In genomic region chr3:66376568-66376967, GRCh38 we compare ENCODE assay signal across 13 cellular contexts.
A peak's percentile ranks its signal among the peaks of the same experiment; 100 is the strongest.
DNase-seq lines count a peak whose midpoint lies in the region; ATAC-seq, FAIRE-seq and TF ChIP-seq lines count a peak whose summit lies in the region.
"Had no signal": no experiment of that assay in that cellular context is flagged by ENCODE, and none has a peak within 500 bp of the region (broad histone marks: within the 10 kb centered on the region; RNA-seq: fewer than 3 reads in every experiment).

No MANE protein-coding gene starts in this region.

- H3K36me3 ChIP-seq in subcutaneous abdominal adipose tissue (ENCODE audit: control insufficient read depth in 5 of 5, insufficient read depth in 5 of 5, low read length in 5 of 5), result peaks cover 26 to 68% (median 51%) of the 10 kb centered on the region in 5 donors

- no peaks in the 10 kb centered on the region for H3K27me3 ChIP-seq in subcutaneous abdominal adipose tissue (ENCODE audit: control insufficient read depth in 5 of 5, insufficient read depth in 4 of 5, low read length in 5 of 5)
- H3K27me3 ChIP-seq: heart left ventricle, thyroid gland had no signal

- no peak overlapping the region for H3K4me3 ChIP-seq in astrocyte of the spinal cord (ENCODE audit: low read depth, low read length)
- H3K4me3 ChIP-seq in subcutaneous abdominal adipose tissue (ENCODE audit: low read depth in 1 of 5, low read length in 5 of 5), result no peak overlapping the region
- H3K4me3 ChIP-seq: heart left ventricle, thyroid gland had no signal

- peaks cover 61% of the 10 kb centered on the region for H3K36me3 Mint-ChIP-seq in activated naive CD8-positive, alpha-beta T cell treated with anti-CD3 and anti-CD28 coated beads, Interleukin-2, amount 50 U/mL, for 24 hours (ENCODE audit: low read depth)
- peaks cover 40% of the 10 kb centered on the region for H3K36me3 Mint-ChIP-seq in activated naive CD8-positive, alpha-beta T cell treated with anti-CD3 and anti-CD28 coated beads for 36 hours

- peak overlapping the region; percentile 59 for H3K27ac ChIP-seq in subcutaneous abdominal adipose tissue (ENCODE audit: low read depth, low read length)
- H3K27ac ChIP-seq: thyroid gland had no signal

- no peaks in the 10 kb centered on the region for H3K9me3 ChIP-seq in subcutaneous abdominal adipose tissue (ENCODE audit: control insufficient read depth in 5 of 5, low read length in 5 of 5)
- H3K9me3 ChIP-seq: heart left ventricle, thyroid gland had no signal

- no peak for DNase-seq in activated naive CD8-positive, alpha-beta T cell treated with anti-CD3 and anti-CD28 coated beads, Interleukin-2, amount 50 U/mL, for 24 hours
- DNase-seq in activated naive CD8-positive, alpha-beta T cell treated with anti-CD3 and anti-CD28 coated beads for 36 hours, result no peak
- DNase-seq in astrocyte of the spinal cord (ENCODE audit: low read depth, low spot score) (peak; percentile 69), kidney tubule cell (ENCODE audit: low spot score) (peak; percentile 51), D721Med (ENCODE audit: insufficient read length, low spot score) (no peak)
- DNase-seq: activated CD4-positive, alpha-beta T cell treated with anti-CD3 and anti-CD28 coated beads, Interleukin-2, amount 50 U/mL, for 1 hour; heart left ventricle; NCI-H2171 treated with DMSO at 0.1 percent for 48 hours had no signal

- H3K4me1 Mint-ChIP-seq in activated naive CD8-positive, alpha-beta T cell treated with anti-CD3 and anti-CD28 coated beads, Interleukin-2, amount 50 U/mL, for 24 hours, result peaks cover 9% of the 10 kb centered on the region
- H3K4me1 Mint-ChIP-seq in activated naive CD8-positive, alpha-beta T cell treated with anti-CD3 and anti-CD28 coated beads for 36 hours, result peaks cover 4% of the 10 kb centered on the region

- H3K27me3 Mint-ChIP-seq in activated naive CD8-positive, alpha-beta T cell treated with anti-CD3 and anti-CD28 coated beads, Interleukin-2, amount 50 U/mL, for 24 hours, result no peaks in the 10 kb centered on the region
- H3K27me3 Mint-ChIP-seq in activated naive CD8-positive, alpha-beta T cell treated with anti-CD3 and anti-CD28 coated beads for 36 hours, result no peaks in the 10 kb centered on the region

- H3K4me3 Mint-ChIP-seq in activated naive CD8-positive, alpha-beta T cell treated with anti-CD3 and anti-CD28 coated beads, Interleukin-2, amount 50 U/mL, for 24 hours, result no peak overlapping the region
- no peak overlapping the region for H3K4me3 Mint-ChIP-seq in activated naive CD8-positive, alpha-beta T cell treated with anti-CD3 and anti-CD28 coated beads for 36 hours

- no peaks in the 10 kb centered on the region for H3K9me3 Mint-ChIP-seq in activated naive CD8-positive, alpha-beta T cell treated with anti-CD3 and anti-CD28 coated beads, Interleukin-2, amount 50 U/mL, for 24 hours
- no peaks in the 10 kb centered on the region for H3K9me3 Mint-ChIP-seq in activated naive CD8-positive, alpha-beta T cell treated with anti-CD3 and anti-CD28 coated beads for 36 hours

- FAIRE-seq in D721Med (lab: Jason Lieb, UNC), result no peak
- FAIRE-seq: A204.1 had no signal

- H3K27ac Mint-ChIP-seq in activated naive CD8-positive, alpha-beta T cell treated with anti-CD3 and anti-CD28 coated beads, Interleukin-2, amount 50 U/mL, for 24 hours, result peak overlapping the region; percentile 24
- no peak overlapping the region for H3K27ac Mint-ChIP-seq in activated naive CD8-positive, alpha-beta T cell treated with anti-CD3 and anti-CD28 coated beads for 36 hours

- H3K4me1 ChIP-seq in subcutaneous abdominal adipose tissue (ENCODE audit: control insufficient read depth in 5 of 5, insufficient read depth in 5 of 5, low read length in 5 of 5), result peaks cover 0 to 12% (median 6%) of the 10 kb centered on the region in 5 donors

- in situ Hi-C loops in astrocyte of the spinal cord (cut with HindIII; ENCODE audit: low sequenced_read_pairs), result no loop called here

- no peak for ATAC-seq in activated naive CD8-positive, alpha-beta T cell treated with anti-CD3 and anti-CD28 coated beads, Interleukin-2, amount 50 U/mL, for 24 hours
- ATAC-seq in HG03280 (IDR thresholded peaks at IDR 0.05; ENCODE audit: unreplicated experiment) (no peak), GM21528 (IDR thresholded peaks at IDR 0.05; ENCODE audit: low FRiP score, unreplicated experiment) (no peak)

- no peak for TF ChIP-seq CTCF in astrocyte of the spinal cord (IDR thresholded peaks at IDR 0.05; ENCODE audit: low read depth, low read length)
- no peak for TF ChIP-seq CTCF in D721Med (IDR thresholded peaks at IDR 0.05; ENCODE audit: insufficient read depth, missing control alignments)

- no peak overlapping the region for H3K9ac ChIP-seq in subcutaneous abdominal adipose tissue (ENCODE audit: low read length in 5 of 5)

Comparison
In these comparisons a context has a peak if more than half of its experiments do, and no peak if none do; other contexts are left out.
1. DNase-seq: peak in astrocyte of the spinal cord (single experiment) and kidney tubule cell (single experiment); none in activated naive CD8-positive, alpha-beta T cell treated with anti-CD3 and anti-CD28 coated beads, Interleukin-2, amount 50 U/mL, for 24 hours (single experiment), activated naive CD8-positive, alpha-beta T cell treated with anti-CD3 and anti-CD28 coated beads for 36 hours (single experiment) and D721Med (single experiment).